In genomic region chr6:42958125-42958524, GRCh38 we compare ENCODE assay signal across 22 cellular contexts. TPM values are rescaled to one million over a fixed set of nuclear protein-coding genes. Genes with fewer than 3 reads are reported as not detected.
"Had no signal": no experiment of that assay in that cellular context is flagged by ENCODE, and none has a peak within 500 bp of the region (broad histone marks: within the 10 kb centered on the region; RNA-seq: fewer than 3 reads in every experiment).

No MANE protein-coding gene starts in this region.

- H3K27ac ChIP-seq: gastrocnemius medialis, thoracic aorta, vagina had no signal

- H3K27ac Mint-ChIP-seq: activated CD4-positive, alpha-beta memory T cell treated with anti-CD3 and anti-CD28 coated beads, Interleukin-2, amount 10 ng/mL, durations not matched to agents 7 days and 5 days; activated naive CD4-positive, alpha-beta T cell treated with anti-CD3 and anti-CD28 coated beads, Interleukin-2, amount 10 ng/mL, durations not matched to agents 7 days and 5 days; activated naive CD8-positive, alpha-beta T cell treated with anti-CD3 and anti-CD28 coated beads, Interleukin-2, amount 50 U/mL, for 24 hours; activated T-cell treated with anti-CD3 and anti-CD28 coated beads, Interleukin-2, amount 50 U/mL, for 72 hours; natural killer cell; progenitor cell of endocrine pancreas; type B pancreatic cell had no signal

- H3K4me3 Mint-ChIP-seq: activated CD4-positive, alpha-beta memory T cell treated with anti-CD3 and anti-CD28 coated beads, Interleukin-2, amount 10 ng/mL, durations not matched to agents 7 days and 5 days; activated naive CD4-positive, alpha-beta T cell treated with anti-CD3 and anti-CD28 coated beads, Interleukin-2, amount 10 ng/mL, durations not matched to agents 7 days and 5 days; activated naive CD8-positive, alpha-beta T cell treated with anti-CD3 and anti-CD28 coated beads, Interleukin-2, amount 50 U/mL, for 24 hours; activated T-cell treated with anti-CD3 and anti-CD28 coated beads, Interleukin-2, amount 50 U/mL, for 72 hours; natural killer cell; type B pancreatic cell had no signal

- ATAC-seq: activated naive CD8-positive, alpha-beta T cell treated with anti-CD3 and anti-CD28 coated beads, Interleukin-2, amount 50 U/mL, for 24 hours; activated T-cell treated with anti-CD3 and anti-CD28 coated beads, Interleukin-2, amount 50 U/mL, for 72 hours; gastrocnemius medialis; left ventricle myocardium superior; natural killer cell had no signal

- H3K9me3 ChIP-seq: gastrocnemius medialis, thoracic aorta, vagina had no signal

- DNase-seq: activated CD4-positive, alpha-beta memory T cell treated with anti-CD3 and anti-CD28 coated beads, Interleukin-2, amount 10 ng/mL, durations not matched to agents 7 days and 5 days; activated CD4-positive, alpha-beta T cell treated with anti-CD3 and anti-CD28 coated beads for 48 hours; activated effector memory CD4-positive, alpha-beta T cell treated with Interleukin-2 at 50 U/mL for 16 hours; activated naive CD4-positive, alpha-beta T cell treated with anti-CD3 and anti-CD28 coated beads, Interleukin-2, amount 10 ng/mL, durations not matched to agents 7 days and 5 days; activated naive CD8-positive, alpha-beta T cell treated with anti-CD3 and anti-CD28 coated beads, Interleukin-2, amount 50 U/mL, for 24 hours; activated T-cell treated with anti-CD3 and anti-CD28 coated beads, Interleukin-2, amount 50 U/mL, for 72 hours; cerebellar nuclear complex; gastrocnemius medialis; head of caudate nucleus; hypothalamus; left ventricle myocardium superior; midbrain; natural killer cell; retina; stimulated activated CD4-positive, alpha-beta T cell treated with anti-CD3 and anti-CD28 coated beads, Interleukin-4, amount 100 ng/mL, for 24 hours; stimulated activated naive CD4-positive, alpha-beta T cell treated with Interleukin-2 at 50 U/mL for 16 hours had no signal

- H3K27me3 ChIP-seq: gastrocnemius medialis, vagina had no signal

- H3K36me3 Mint-ChIP-seq: natural killer cell, type B pancreatic cell had no signal

- H3K9me3 Mint-ChIP-seq: activated CD4-positive, alpha-beta memory T cell treated with anti-CD3 and anti-CD28 coated beads, Interleukin-2, amount 10 ng/mL, durations not matched to agents 7 days and 5 days; activated naive CD4-positive, alpha-beta T cell treated with anti-CD3 and anti-CD28 coated beads, Interleukin-2, amount 10 ng/mL, durations not matched to agents 7 days and 5 days; activated naive CD8-positive, alpha-beta T cell treated with anti-CD3 and anti-CD28 coated beads, Interleukin-2, amount 50 U/mL, for 24 hours; activated T-cell treated with anti-CD3 and anti-CD28 coated beads, Interleukin-2, amount 50 U/mL, for 72 hours; natural killer cell; type B pancreatic cell had no signal

- H3K36me3 ChIP-seq: gastrocnemius medialis, thoracic aorta, vagina had no signal

- H3K4me3 ChIP-seq: gastrocnemius medialis, thoracic aorta, vagina had no signal

RNA-seq across cellular contexts. Expression of gene GNMT, which starts 2.4 kb away (rescaled TPM):
- total RNA-seq: epithelial cell of proximal tubule had no signal

RNA-seq across cellular contexts. Expression of gene PTCRA, which starts 42.3 kb away (rescaled TPM):
- total RNA-seq: activated CD4-positive, alpha-beta memory T cell treated with anti-CD3 and anti-CD28 coated beads, Interleukin-2, amount 10 ng/mL, durations not matched to agents 7 days and 5 days; activated T-cell treated with anti-CD3 and anti-CD28 coated beads, Interleukin-2, amount 50 U/mL, for 72 hours; epithelial cell of proximal tubule; gastrocnemius medialis; left ventricle myocardium superior; osteocyte; progenitor cell of endocrine pancreas; thoracic aorta; vagina had no signal
